26 cellular contexts compared by ENCODE assay signal in genomic region chr7:15168489-15168888, GRCh38.
A peak's percentile ranks its signal among the peaks of the same experiment; 100 is the strongest.
DNase-seq lines count a peak whose midpoint lies in the region; FAIRE-seq and TF ChIP-seq lines count a peak whose summit lies in the region.
"Had no signal": no experiment of that assay in that cellular context is flagged by ENCODE, and none has a peak within 500 bp of the region (broad histone marks: within the 10 kb centered on the region; RNA-seq: fewer than 3 reads in every experiment).

No MANE protein-coding gene starts in this region.

- no peak overlapping the region for H3K4me2 ChIP-seq in Loucy (ENCODE audit: low read depth, low read length, poor library complexity, severe bottlenecking)
- H3K4me2 ChIP-seq: KMS-11 had no signal

- CTCF ChIA-PET in RWPE1 (lab: Yijun Ruan, JAX), result no interaction called here

- H3K4me3 ChIP-seq in GM06990 (replicated peaks; ENCODE audit: low read depth, low read length), result no peak overlapping the region
- H3K4me3 ChIP-seq in Loucy (ENCODE audit: low read length, poor library complexity, severe bottlenecking), result no peak overlapping the region
- H3K4me3 ChIP-seq in brain microvascular endothelial cell (ENCODE audit: low read depth, low read length), result no peak overlapping the region
- no peak overlapping the region for H3K4me3 ChIP-seq in tibial nerve
- H3K4me3 ChIP-seq: esophagus squamous epithelium, psoas muscle, SK-N-MC, skin epidermis, thoracic aorta had no signal

- H3K36me3 Mint-ChIP-seq in osteocyte (ENCODE audit: unreplicated experiment), result no peaks in the 10 kb centered on the region
- H3K36me3 Mint-ChIP-seq: brain had no signal

- no peaks in the 10 kb centered on the region for H3F3A ChIP-seq in Loucy (ENCODE audit: low read depth)

- no peaks in the 10 kb centered on the region for H4K20me1 ChIP-seq in Loucy (ENCODE audit: insufficient read depth, low read length, poor library complexity, severe bottlenecking)

- no peak for TF ChIP-seq EP300 in tibial nerve (IDR thresholded peaks at IDR 0.05)

- no peaks in the 10 kb centered on the region for H3K79me2 ChIP-seq in Loucy (ENCODE audit: insufficient read depth, low read length)

- FAIRE-seq in D721Med (lab: Jason Lieb, UNC), result no peak
- FAIRE-seq: colon, H54, HTR-8/SVneo, RCC 7860 had no signal

- 41 to 43% methylated on average over 4 of the region's 4 CpGs for WGBS in tibial nerve, 2 donors

- H3K27me3 Mint-ChIP-seq in osteocyte (ENCODE audit: unreplicated experiment), result no peaks in the 10 kb centered on the region
- H3K27me3 Mint-ChIP-seq: activated CD4-positive, alpha-beta memory T cell treated with anti-CD3 and anti-CD28 coated beads, Interleukin-2, amount 10 ng/mL, durations not matched to agents 7 days and 5 days; brain; effector memory CD8-positive, alpha-beta T cell had no signal

- POLR2A ChIA-PET in RWPE1 (lab: Yijun Ruan, JAX; ENCODE audit: low non-redundant PET), result no interaction called here

- H3K27me3 ChIP-seq in GM06990 (replicated peaks; ENCODE audit: control insufficient read depth, insufficient read depth, low read length) (no peaks in the 10 kb centered on the region), Loucy (ENCODE audit: insufficient read depth, low read length, poor library complexity, severe bottlenecking) (no peaks in the 10 kb centered on the region), brain microvascular endothelial cell (replicated peaks) (no peaks in the 10 kb centered on the region), tibial nerve (no peaks in the 10 kb centered on the region)
- H3K27me3 ChIP-seq: esophagus squamous epithelium had no signal

- DNase-seq in GM06990 (ENCODE audit: extremely low read depth, insufficient read length) (no peak), brain microvascular endothelial cell (no peak), osteocyte (ENCODE audit: extremely low spot score, unreplicated experiment) (no peak), tibial nerve (ENCODE audit: low spot score in 2 of 2) (no peak), D721Med (ENCODE audit: insufficient read length, low spot score) (no peak), RWPE1 (ENCODE audit: low spot score) (no peak), NCI-H510A treated with DMSO at 0.1 percent for 48 hours (lab: John Stamatoyannopoulos, UW) (no peak)
- DNase-seq: activated CD4-positive, alpha-beta memory T cell treated with anti-CD3 and anti-CD28 coated beads, Interleukin-2, amount 10 ng/mL, durations not matched to agents 7 days and 5 days; activated effector memory CD4-positive, alpha-beta T cell treated with anti-CD3 and anti-CD28 coated beads, Interleukin-2, amount 50 U/mL, for 16 hours; effector memory CD8-positive, alpha-beta T cell; esophagus squamous epithelium; NCI-H1048; NCI-H2029; NCI-H2227 treated with DMSO at 0.1 percent for 48 hours; psoas muscle; stimulated activated CD4-positive, alpha-beta T cell treated with anti-CD3 and anti-CD28 coated beads, Interleukin-1b, Interleukin-23, amount 100 ng/mL, for 48 hours had no signal

- H3K9me3 ChIP-seq in Loucy (ENCODE audit: insufficient read depth, low read depth, low read length) (no peaks in the 10 kb centered on the region), tibial nerve (peaks cover 0 to 4% (median 0%) of the 10 kb centered on the region in 4 donors)
- H3K9me3 ChIP-seq: esophagus squamous epithelium, psoas muscle, thoracic aorta had no signal

- H3K9me2 ChIP-seq in Loucy (replicated peaks; ENCODE audit: low read depth, low read length), result no peaks in the 10 kb centered on the region

- no peaks in the 10 kb centered on the region for H3K4me1 Mint-ChIP-seq in osteocyte (ENCODE audit: unreplicated experiment)
- H3K4me1 Mint-ChIP-seq: activated CD4-positive, alpha-beta memory T cell treated with anti-CD3 and anti-CD28 coated beads, Interleukin-2, amount 10 ng/mL, durations not matched to agents 7 days and 5 days; brain had no signal

- H3K27ac ChIP-seq in brain microvascular endothelial cell, result no peak overlapping the region
- H3K27ac ChIP-seq in tibial nerve, result no peak overlapping the region
- H3K27ac ChIP-seq in RWPE1, result no peak overlapping the region
- H3K27ac ChIP-seq: esophagus squamous epithelium, KMS-11, psoas muscle, SK-N-MC, skin epidermis, thoracic aorta had no signal

- peak overlapping the region; percentile 21; the same call in 1 of the 2 replicates for H2AFZ ChIP-seq in Loucy (ENCODE audit: low read length)

- no peaks in the 10 kb centered on the region for H3K4me1 ChIP-seq in Loucy (ENCODE audit: insufficient read depth, low read length, poor library complexity, severe bottlenecking)
- no peaks in the 10 kb centered on the region for H3K4me1 ChIP-seq in tibial nerve
- H3K4me1 ChIP-seq: esophagus squamous epithelium, psoas muscle had no signal

- peaks cover 5% of the 10 kb centered on the region for H3K9me3 Mint-ChIP-seq in osteocyte (ENCODE audit: unreplicated experiment)
- H3K9me3 Mint-ChIP-seq: activated CD4-positive, alpha-beta memory T cell treated with anti-CD3 and anti-CD28 coated beads, Interleukin-2, amount 10 ng/mL, durations not matched to agents 7 days and 5 days had no signal

- peak; percentile 9 for TF ChIP-seq CTCF in GM06990 (IDR thresholded peaks at IDR 0.05; ENCODE audit: insufficient read depth, low read length, poor library complexity, severe bottlenecking)
- TF ChIP-seq CTCF in Loucy (conservative IDR thresholded peaks at IDR 0.05; ENCODE audit: low read length), result peak; percentile 46
- TF ChIP-seq CTCF in brain microvascular endothelial cell (IDR thresholded peaks at IDR 0.05; ENCODE audit: low read depth, low read length, missing control alignments), result peak; percentile 25
- TF ChIP-seq CTCF in osteocyte (IDR thresholded peaks at IDR 0.05), result peak; percentile 13
- TF ChIP-seq CTCF in tibial nerve (IDR thresholded peaks at IDR 0.05), result no peak
- TF ChIP-seq CTCF in D721Med (IDR thresholded peaks at IDR 0.05; ENCODE audit: insufficient read depth, missing control alignments), result no peak
- no peak for TF ChIP-seq CTCF in RWPE1 (conservative IDR thresholded peaks at IDR 0.05; ENCODE audit: low read depth)

- no peak overlapping the region for H3K27ac Mint-ChIP-seq in osteocyte (ENCODE audit: unreplicated experiment)
- H3K27ac Mint-ChIP-seq: activated CD4-positive, alpha-beta memory T cell treated with anti-CD3 and anti-CD28 coated beads, Interleukin-2, amount 10 ng/mL, durations not matched to agents 7 days and 5 days; brain; effector memory CD8-positive, alpha-beta T cell had no signal

- H3K36me3 ChIP-seq in GM06990 (ENCODE audit: control insufficient read depth, insufficient read depth, low read length), result no peaks in the 10 kb centered on the region
- H3K36me3 ChIP-seq in Loucy (ENCODE audit: insufficient read depth, low read length), result no peaks in the 10 kb centered on the region
- no peaks in the 10 kb centered on the region for H3K36me3 ChIP-seq in brain microvascular endothelial cell (replicated peaks)
- H3K36me3 ChIP-seq in tibial nerve, result no peaks in the 10 kb centered on the region
- H3K36me3 ChIP-seq: esophagus squamous epithelium, thoracic aorta had no signal

- no peak overlapping the region for H3K4me3 Mint-ChIP-seq in osteocyte (ENCODE audit: unreplicated experiment)
- H3K4me3 Mint-ChIP-seq: activated CD4-positive, alpha-beta memory T cell treated with anti-CD3 and anti-CD28 coated beads, Interleukin-2, amount 10 ng/mL, durations not matched to agents 7 days and 5 days; brain; effector memory CD8-positive, alpha-beta T cell had no signal

- in situ Hi-C loops in brain microvascular endothelial cell (cut with HindIII; ENCODE audit: low pct_ligation_motif_present, low sequenced_read_pairs), result no loop called here

- no peak overlapping the region for H3K9ac ChIP-seq in Loucy (ENCODE audit: low read depth, low read length, poor library complexity, severe bottlenecking)
- H3K9ac ChIP-seq: KMS-11 had no signal

- no peak for TF ChIP-seq POLR2A in tibial nerve (IDR thresholded peaks at IDR 0.05)

Comparison
In these comparisons a context has a peak if more than half of its experiments do, and no peak if none do; other contexts are left out.
1. CTCF ChIP-seq: peak in GM06990 (single experiment), Loucy (single experiment), brain microvascular endothelial cell (single experiment) and osteocyte (single experiment); none in tibial nerve (0 of 5), D721Med (single experiment) and RWPE1 (single experiment).